Comparison of ENCODE assay signal across 14 cellular contexts in genomic region chr2:46039543-46040303, GRCh38.
DNase-seq lines count a peak whose midpoint lies in the region; ATAC-seq and TF ChIP-seq lines count a peak whose summit lies in the region.
"Had no signal": no experiment of that assay in that cellular context is flagged by ENCODE, and none has a peak within 500 bp of the region (broad histone marks: within the 10 kb centered on the region; RNA-seq: fewer than 3 reads in every experiment).

No MANE protein-coding gene starts in this region.

- DNase-seq in left ventricle myocardium inferior = no peak
- no peak for DNase-seq in left cardiac atrium
- DNase-seq in right lobe of liver = no peak
- no peak for DNase-seq in gastrocnemius medialis
- no peak for DNase-seq in breast epithelium (ENCODE audit: low spot score in 2 of 2)
- no peak for DNase-seq in NCI-H2227 treated with DMSO at 0.1 percent for 48 hours (lab: John Stamatoyannopoulos, UW)
- DNase-seq: Calu3; CD4-positive, alpha-beta T cell; H9; NCI-H1417; NCI-H1930; NCI-H2171; Peyer's patch had no signal

- intact Hi-C loops in left ventricle myocardium inferior (cut with micrococcal nuclease) (no loop called here), left cardiac atrium (cut with DNase I) (no loop called here), right lobe of liver (cut with DNase I) (no loop called here), gastrocnemius medialis (cut with DNase I; ENCODE audit: low total_unique reads) (no loop called here), breast epithelium (cut with DNase I; ENCODE audit: low total_unique reads) (no loop called here)

- no peak for TF ChIP-seq CTCF in left ventricle myocardium inferior (IDR thresholded peaks at IDR 0.05; ENCODE audit: borderline replicate concordance)
- no peak for TF ChIP-seq CTCF in right lobe of liver (IDR thresholded peaks at IDR 0.05)
- TF ChIP-seq CTCF in gastrocnemius medialis (IDR thresholded peaks at IDR 0.05 in 4 of 5, conservative IDR thresholded peaks at IDR 0.05 in 1 of 5) = no peak
- TF ChIP-seq CTCF in breast epithelium (IDR thresholded peaks at IDR 0.05) = no peak

- no peak overlapping the region for H3K4me3 ChIP-seq in left ventricle myocardium inferior
- H3K4me3 ChIP-seq in right lobe of liver = no peak overlapping the region
- no peak overlapping the region for H3K4me3 ChIP-seq in gastrocnemius medialis
- H3K4me3 ChIP-seq in breast epithelium = no peak overlapping the region
- H3K4me3 ChIP-seq: Peyer's patch had no signal

- no peak for ATAC-seq in left cardiac atrium
- ATAC-seq in right lobe of liver = no peak
- peak in 1 of 2 donors; percentile 23 for ATAC-seq in gastrocnemius medialis
- no peak for ATAC-seq in HG03439 (IDR thresholded peaks at IDR 0.05; ENCODE audit: unreplicated experiment)

- 82% methylated on average over 4 of the region's 4 CpGs for WGBS in right lobe of liver (ENCODE audit: insufficient coverage, low coverage, low lambda C conversion rate, missing lambda C conversion rate)

- H3K27me3 ChIP-seq in left ventricle myocardium inferior (ENCODE audit: low read depth) = no peaks in the 10 kb centered on the region
- no peaks in the 10 kb centered on the region for H3K27me3 ChIP-seq in right lobe of liver
- H3K27me3 ChIP-seq in gastrocnemius medialis = no peaks in the 10 kb centered on the region
- H3K27me3 ChIP-seq in breast epithelium = no peaks in the 10 kb centered on the region
- H3K27me3 ChIP-seq: Peyer's patch had no signal

- H3K4me1 ChIP-seq in left ventricle myocardium inferior (peaks cover 33% of the 10 kb centered on the region), right lobe of liver (peaks cover 0 to 65% (median 28%) of the 10 kb centered on the region in 4 donors), gastrocnemius medialis (peaks cover 4 to 34% of the 10 kb centered on the region in 2 donors), breast epithelium (peaks cover 0 to 4% of the 10 kb centered on the region in 2 donors)

- no peak for TF ChIP-seq POLR2A in right lobe of liver (IDR thresholded peaks at IDR 0.05)
- TF ChIP-seq POLR2A in gastrocnemius medialis (IDR thresholded peaks at IDR 0.05) = no peak
- no peak for TF ChIP-seq POLR2A in breast epithelium (IDR thresholded peaks at IDR 0.05)

- in situ Hi-C loops in gastrocnemius medialis (cut with MboI; ENCODE audit: low sequenced_read_pairs in 4 of 4) = no loop called here

- peak overlapping the region; percentile 68 for H3K27ac ChIP-seq in left ventricle myocardium inferior (replicated peaks)
- H3K27ac ChIP-seq in right lobe of liver = peak overlapping the region; percentile 3 to 89 (median 76)
- peak overlapping the region; percentile 3 to 63 (median 36) for H3K27ac ChIP-seq in gastrocnemius medialis
- H3K27ac ChIP-seq in breast epithelium = peak overlapping the region in 1 of 2 donors; percentile 83

- H3K36me3 ChIP-seq in left ventricle myocardium inferior = no peaks in the 10 kb centered on the region
- H3K36me3 ChIP-seq in right lobe of liver = no peaks in the 10 kb centered on the region
- no peaks in the 10 kb centered on the region for H3K36me3 ChIP-seq in gastrocnemius medialis
- no peaks in the 10 kb centered on the region for H3K36me3 ChIP-seq in breast epithelium
- H3K36me3 ChIP-seq: Peyer's patch had no signal

- H3K9me3 ChIP-seq in left ventricle myocardium inferior (replicated peaks) = no peaks in the 10 kb centered on the region
- H3K9me3 ChIP-seq in right lobe of liver = no peaks in the 10 kb centered on the region
- H3K9me3 ChIP-seq in gastrocnemius medialis = no peaks in the 10 kb centered on the region
- H3K9me3 ChIP-seq in breast epithelium = no peaks in the 10 kb centered on the region
- H3K9me3 ChIP-seq: Peyer's patch had no signal
